23 cellular contexts compared by ENCODE assay signal in the genomic region with DNA sequence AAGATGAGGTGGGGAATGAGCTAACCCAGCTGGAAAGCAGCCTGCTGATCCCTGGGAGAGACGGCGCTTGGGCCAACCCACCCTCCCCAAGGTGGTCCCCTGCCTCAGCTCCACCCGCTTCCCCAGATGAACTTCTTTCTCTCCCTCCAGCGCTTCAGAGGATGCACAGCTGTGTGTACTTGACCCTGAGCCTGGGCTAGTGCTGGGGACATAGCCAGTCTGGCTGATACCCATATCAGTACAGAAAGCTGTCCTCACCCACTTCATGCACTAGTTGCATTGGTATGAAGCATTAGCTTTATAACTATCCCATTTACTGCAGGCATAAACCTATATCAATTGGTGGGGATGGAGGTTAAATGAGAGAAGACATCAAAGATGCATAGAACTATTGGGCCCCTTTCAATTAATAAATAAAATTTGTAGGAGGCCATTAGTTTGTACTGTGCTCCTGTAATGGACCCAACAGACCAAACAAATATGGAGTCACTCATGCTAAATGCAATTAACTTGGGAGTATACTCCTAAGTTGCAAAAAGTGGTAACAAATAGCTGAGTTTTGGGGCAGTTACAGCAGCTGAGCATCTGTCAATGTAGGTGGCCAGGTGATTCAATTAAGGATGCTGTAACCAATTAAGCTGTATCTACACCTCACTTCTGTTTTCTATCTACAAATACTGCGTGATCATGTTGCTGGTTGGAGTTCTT. TPM values are rescaled to one million over a fixed set of nuclear protein-coding genes. Genes with fewer than 3 reads are reported as not detected.
"Had no signal": no experiment of that assay in that cellular context is flagged by ENCODE, and none has a peak within 500 bp of the region (broad histone marks: within the 10 kb centered on the region; RNA-seq: fewer than 3 reads in every experiment).

No MANE protein-coding gene starts in this region.

- H3K4me1 Mint-ChIP-seq: IgD-negative memory B cell had no signal

- H3K27ac Mint-ChIP-seq: IgD-negative memory B cell had no signal

- H3K9me3 ChIP-seq: MG63, SJCRH30 had no signal

- H3K4me1 ChIP-seq: SJCRH30 had no signal

- H3K36me3 ChIP-seq: MG63, SJCRH30 had no signal

- H3K36me3 Mint-ChIP-seq: IgD-negative memory B cell had no signal

- DNase-seq: KBM-7, MG63, NCI-H1092, NCI-H1105 treated with DMSO at 0.1 percent for 48 hours, NCI-H1417 treated with DMSO at 0.1 percent for 48 hours, NCI-H146, NCI-H1694 treated with DMSO at 0.1 percent for 48 hours, NCI-H1930, NCI-H2081, NCI-H2107, NCI-H2227 treated with DMSO at 0.1 percent for 48 hours, NCI-H524, NCI-H526 treated with DMSO at 0.1 percent for 48 hours, NCI-H748 treated with DMSO at 0.1 percent for 48 hours, RPMI8226, SHP77 treated with DMSO at 0.1 percent for 48 hours, SJCRH30 had no signal

- H3K4me3 ChIP-seq: MG63, SJCRH30 had no signal

- H3K27ac ChIP-seq: SJCRH30 had no signal

- H3K4me3 Mint-ChIP-seq: IgD-negative memory B cell had no signal

- ATAC-seq: HepG2, SK-N-SH treated with all-trans-retinoic acid at 6 μM for 48 hours had no signal

- H3K9me3 Mint-ChIP-seq: IgD-negative memory B cell had no signal

- FAIRE-seq: HepG2, RCC 7860 had no signal

RNA-seq across cellular contexts. Expression of a gene that starts 34.7 kb away (rescaled TPM):
- total RNA-seq: HepG2, HT1080, NCI-H460, SJCRH30 had no signal
- polyA plus RNA-seq: HepG2, IgD-negative memory B cell had no signal
